16 cellular contexts compared by ENCODE assay signal in the genomic region with DNA sequence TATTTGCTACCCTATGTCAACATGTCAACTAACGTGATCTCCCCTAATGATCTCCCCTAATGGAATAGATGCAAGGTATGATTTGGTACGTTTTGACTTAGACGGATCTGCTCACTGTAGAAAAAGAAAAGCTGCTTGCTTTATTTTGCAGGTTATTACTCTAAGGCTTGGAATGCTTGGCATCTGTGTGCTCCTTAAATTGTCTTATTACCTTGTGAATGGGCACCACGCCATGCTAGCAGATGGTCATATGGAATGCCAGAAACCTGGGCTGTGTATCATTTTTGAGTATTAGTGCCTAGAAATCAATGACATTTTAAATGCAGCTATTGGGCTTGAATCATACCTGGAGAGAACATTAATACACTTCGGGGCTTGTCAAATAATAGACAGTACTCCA. TPM values are rescaled to one million over a fixed set of nuclear protein-coding genes. Genes with fewer than 3 reads are reported as not detected.
"Had no signal": no experiment of that assay in that cellular context is flagged by ENCODE, and none has a peak within 500 bp of the region (broad histone marks: within the 10 kb centered on the region; RNA-seq: fewer than 3 reads in every experiment).

No MANE protein-coding gene starts in this region.

- ATAC-seq: activated CD8-positive, alpha-beta memory T cell treated with anti-CD3 and anti-CD28 coated beads, Interleukin-2, amount 10 ng/mL, durations not matched to agents 7 days and 5 days; sciatic nerve; stimulated activated naive CD8-positive, alpha-beta T cell treated with anti-CD3 and anti-CD28 coated beads, Interleukin-15, amount 100 ng/mL, for 72 hours had no signal

- H3K27ac ChIP-seq: ascending aorta, colonic mucosa, upper lobe of left lung had no signal

- H3K9me3 Mint-ChIP-seq: activated naive CD4-positive, alpha-beta T cell treated with anti-CD3 and anti-CD28 coated beads, Interleukin-2, amount 10 ng/mL, durations not matched to agents 7 days and 5 days; activated T-helper 2 cell treated with anti-CD3 and anti-CD28 coated beads, Interferon-gamma antibody, Interleukin-2, Interleukin-4, amounts not matched to agents 10 μg/mL and 5 μg/mL and 100 μg/mL, durations not matched to agents 14 hours and 24 hours and 36 hours; nephron had no signal

- H3K27me3 Mint-ChIP-seq: activated CD8-positive, alpha-beta memory T cell treated with anti-CD3 and anti-CD28 coated beads, Interleukin-2, amount 10 ng/mL, durations not matched to agents 7 days and 5 days; activated naive CD4-positive, alpha-beta T cell treated with anti-CD3 and anti-CD28 coated beads, Interleukin-2, amount 10 ng/mL, durations not matched to agents 7 days and 5 days; stimulated activated naive CD8-positive, alpha-beta T cell treated with anti-CD3 and anti-CD28 coated beads, Interleukin-15, amount 100 ng/mL, for 72 hours had no signal

- H3K4me3 ChIP-seq: ascending aorta, colonic mucosa, upper lobe of left lung had no signal

- H3K27ac Mint-ChIP-seq: activated CD8-positive, alpha-beta memory T cell treated with anti-CD3 and anti-CD28 coated beads, Interleukin-2, amount 10 ng/mL, durations not matched to agents 7 days and 5 days; activated naive CD4-positive, alpha-beta T cell treated with anti-CD3 and anti-CD28 coated beads, Interleukin-2, amount 10 ng/mL, durations not matched to agents 7 days and 5 days; activated T-helper 2 cell treated with anti-CD3 and anti-CD28 coated beads, Interferon-gamma antibody, Interleukin-2, Interleukin-4, amounts not matched to agents 10 μg/mL and 5 μg/mL and 100 μg/mL, durations not matched to agents 14 hours and 24 hours and 36 hours; nephron; stimulated activated naive CD8-positive, alpha-beta T cell treated with anti-CD3 and anti-CD28 coated beads, Interleukin-15, amount 100 ng/mL, for 72 hours had no signal

- H3K36me3 Mint-ChIP-seq: activated CD8-positive, alpha-beta memory T cell treated with anti-CD3 and anti-CD28 coated beads, Interleukin-2, amount 10 ng/mL, durations not matched to agents 7 days and 5 days; activated naive CD4-positive, alpha-beta T cell treated with anti-CD3 and anti-CD28 coated beads, Interleukin-2, amount 10 ng/mL, durations not matched to agents 7 days and 5 days had no signal

- H3K4me3 Mint-ChIP-seq: activated CD8-positive, alpha-beta memory T cell treated with anti-CD3 and anti-CD28 coated beads, Interleukin-2, amount 10 ng/mL, durations not matched to agents 7 days and 5 days; activated naive CD4-positive, alpha-beta T cell treated with anti-CD3 and anti-CD28 coated beads, Interleukin-2, amount 10 ng/mL, durations not matched to agents 7 days and 5 days; nephron; stimulated activated naive CD8-positive, alpha-beta T cell treated with anti-CD3 and anti-CD28 coated beads, Interleukin-15, amount 100 ng/mL, for 72 hours had no signal

- H3K4me1 Mint-ChIP-seq: activated CD8-positive, alpha-beta memory T cell treated with anti-CD3 and anti-CD28 coated beads, Interleukin-2, amount 10 ng/mL, durations not matched to agents 7 days and 5 days; activated naive CD4-positive, alpha-beta T cell treated with anti-CD3 and anti-CD28 coated beads, Interleukin-2, amount 10 ng/mL, durations not matched to agents 7 days and 5 days; nephron; stimulated activated naive CD8-positive, alpha-beta T cell treated with anti-CD3 and anti-CD28 coated beads, Interleukin-15, amount 100 ng/mL, for 72 hours had no signal

- DNase-seq: activated CD4-positive, alpha-beta T cell treated with anti-CD3 and anti-CD28 coated beads, Interleukin-2, amount 50 U/mL, for 4 hours; activated CD4-positive, CD25-positive, alpha-beta regulatory T cell treated with anti-CD3 and anti-CD28 coated beads, Interleukin-2, amount 50 U/mL, for 72 hours; activated CD8-positive, alpha-beta memory T cell treated with anti-CD3 and anti-CD28 coated beads, Interleukin-2, amount 10 ng/mL, durations not matched to agents 7 days and 5 days; activated naive CD4-positive, alpha-beta T cell treated with anti-CD3 and anti-CD28 coated beads, Interleukin-2, amount 10 ng/mL, durations not matched to agents 7 days and 5 days; activated T-cell treated with anti-CD3 and anti-CD28 coated beads, Interleukin-2, amount 50 U/mL, for 1 hour; colonic mucosa; foreskin fibroblast; nucleus accumbens; stimulated activated CD4-positive, alpha-beta T cell treated with anti-CD3 and anti-CD28 coated beads, Interleukin-1b, Interleukin-23, amount 100 ng/mL, for 48 hours; stimulated activated naive CD8-positive, alpha-beta T cell treated with anti-CD3 and anti-CD28 coated beads, Interleukin-15, amount 100 ng/mL, for 72 hours; T1000; upper lobe of left lung had no signal

RNA-seq across cellular contexts. Expression of gene FIGN, which starts 16.4 kb away (rescaled TPM):
- total RNA-seq: activated CD8-positive, alpha-beta memory T cell treated with anti-CD3 and anti-CD28 coated beads, Interleukin-2, amount 10 ng/mL, durations not matched to agents 7 days and 5 days; activated T-helper 2 cell treated with anti-CD3 and anti-CD28 coated beads, Interferon-gamma antibody, Interleukin-2, Interleukin-4, amounts not matched to agents 10 μg/mL and 5 μg/mL and 100 μg/mL, durations not matched to agents 14 hours and 24 hours and 36 hours had no signal
